Comparison of ENCODE assay signal across 7 cellular contexts in the genomic region with DNA sequence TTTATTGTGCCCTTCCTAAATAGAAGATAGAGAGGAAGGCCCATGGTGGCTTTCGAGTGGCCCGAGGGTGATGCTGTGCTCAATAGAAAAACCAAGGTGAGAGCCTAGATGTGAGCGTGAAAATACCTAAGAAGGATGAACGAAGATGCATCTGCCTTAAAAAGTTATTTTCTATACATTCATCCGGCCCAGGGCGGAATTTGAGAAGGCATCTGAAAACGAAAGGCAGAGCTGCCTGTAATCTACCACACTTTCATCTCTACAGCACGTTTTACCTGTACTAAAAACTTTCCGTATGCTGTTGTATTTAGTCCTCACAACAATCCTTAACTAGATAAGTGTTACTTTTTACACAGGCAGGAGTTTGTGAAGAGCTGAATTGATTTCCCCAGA. TPM values are rescaled to one million over a fixed set of nuclear protein-coding genes. Genes with fewer than 3 reads are reported as not detected.
DNase-seq lines count a peak whose midpoint lies in the region; ATAC-seq, FAIRE-seq and TF ChIP-seq lines count a peak whose summit lies in the region.

No MANE protein-coding gene starts in this region.

- peak overlapping the region; percentile 83 for H3K4me2 ChIP-seq in GM23338

- 8 to 21% (median 10%) methylated on average over 9 of the region's 9 CpGs for WGBS in small intestine, 3 donors

- H3K27me3 ChIP-seq in GM23338 (ENCODE audit: insufficient read depth) (no peaks in the 10 kb centered on the region), RWPE2 (ENCODE audit: insufficient read depth, poor library complexity, severe bottlenecking) (no peaks in the 10 kb centered on the region), small intestine (ENCODE audit: control insufficient read depth in 2 of 2, insufficient read depth in 2 of 2, low read length in 2 of 2) (no peaks in the 10 kb centered on the region)

- H3K27me3 Mint-ChIP-seq in GM23338 (ENCODE audit: insufficient read depth, low read depth, poor library complexity): peaks cover 4% of the 10 kb centered on the region

- no peaks in the 10 kb centered on the region for H3K9me3 Mint-ChIP-seq in GM23338

- DNase-seq in GM23338 (ENCODE audit: low spot score) (peak; percentile 27), RWPE2 (ENCODE audit: low spot score) (no peak), epithelial cell of esophagus (ENCODE audit: low read depth) (no peak), small intestine (peak; percentile 11), DMS114 treated with DMSO at 0.1 percent for 48 hours (lab: John Stamatoyannopoulos, UW; ENCODE audit: unreplicated experiment) (no peak)

- H3K79me2 ChIP-seq in GM23338 (replicated peaks; ENCODE audit: insufficient read depth): peaks cover 35% of the 10 kb centered on the region

- H3K4me3 ChIP-seq in GM23338: peak overlapping the region; percentile 90
- H3K4me3 ChIP-seq in RWPE2 (ENCODE audit: severe bottlenecking): peak overlapping the region; percentile 82
- peak overlapping the region; percentile 82 for H3K4me3 ChIP-seq in epithelial cell of esophagus (ENCODE audit: low read length)
- H3K4me3 ChIP-seq in small intestine (ENCODE audit: low read depth in 1 of 2, low read length in 2 of 2): no peak overlapping the region

- H3K9me3 ChIP-seq in RWPE2 (ENCODE audit: severe bottlenecking) (no peaks in the 10 kb centered on the region), small intestine (ENCODE audit: control insufficient read depth, low read depth) (no peaks in the 10 kb centered on the region)

- no peak for ATAC-seq in GM23338
- ATAC-seq in RWPE2 (ENCODE audit: low read depth): no peak
- ATAC-seq in GM19397 (IDR thresholded peaks at IDR 0.05; ENCODE audit: unreplicated experiment): no peak
- no peak for ATAC-seq in HG02610 (IDR thresholded peaks at IDR 0.05; ENCODE audit: unreplicated experiment)

- H3K4me3 Mint-ChIP-seq in GM23338: peak overlapping the region; percentile 96

- peaks cover 20% of the 10 kb centered on the region; the same call in 1 of the 2 replicates for H3K36me3 ChIP-seq in GM23338 (ENCODE audit: insufficient read depth)
- peaks cover 46% of the 10 kb centered on the region for H3K36me3 ChIP-seq in RWPE2 (ENCODE audit: low read depth)
- peaks cover 0 to 2% of the 10 kb centered on the region in 2 donors for H3K36me3 ChIP-seq in small intestine (ENCODE audit: control insufficient read depth in 2 of 2, insufficient read depth in 2 of 2, low read length in 2 of 2)

- H2AFZ ChIP-seq in GM23338: peak overlapping the region; percentile 81; the same call in 1 of the 2 replicates

- no peaks in the 10 kb centered on the region for H3F3A ChIP-seq in GM23338 (replicated peaks; ENCODE audit: low read depth)

- FAIRE-seq in small intestine (lab: Jason Lieb, UNC): no peak

- H3K4me1 ChIP-seq in GM23338 (ENCODE audit: insufficient read depth): peaks cover 20% of the 10 kb centered on the region
- peaks cover 19% of the 10 kb centered on the region for H3K4me1 ChIP-seq in RWPE2 (ENCODE audit: insufficient read depth, poor library complexity, severe bottlenecking)
- peaks cover 3% of the 10 kb centered on the region in 2 donors for H3K4me1 ChIP-seq in small intestine (ENCODE audit: control insufficient read depth in 2 of 2, insufficient read depth in 1 of 2, low read depth in 1 of 2, low read length in 1 of 2)

- H3K27ac Mint-ChIP-seq in GM23338: peak overlapping the region; percentile 61

- H3K4me1 Mint-ChIP-seq in GM23338: peaks cover 34% of the 10 kb centered on the region

- no peaks in the 10 kb centered on the region; the same call in 1 of the 2 replicates for H4K20me1 ChIP-seq in GM23338 (replicated peaks; ENCODE audit: insufficient read depth)

- H3K9me2 ChIP-seq in GM23338 (ENCODE audit: insufficient read depth): no peaks in the 10 kb centered on the region

- TF ChIP-seq CTCF in GM23338 (conservative IDR thresholded peaks at IDR 0.05; ENCODE audit: low read depth in 2 of 2): no peak
- no peak for TF ChIP-seq CTCF in RWPE2 (IDR thresholded peaks at IDR 0.05; ENCODE audit: poor library complexity, severe bottlenecking)
- no peak for TF ChIP-seq CTCF in epithelial cell of esophagus (IDR thresholded peaks at IDR 0.05; ENCODE audit: insufficient read depth, low read depth, low read length, missing control alignments)

- H3K36me3 Mint-ChIP-seq in GM23338 (ENCODE audit: low read depth): peaks cover 41% of the 10 kb centered on the region

- H3K27ac ChIP-seq in GM23338 (ENCODE audit: low read depth) (peak overlapping the region; percentile 42; the same call in 1 of the 2 replicates), RWPE2 (ENCODE audit: poor library complexity, severe bottlenecking) (peak overlapping the region; percentile 81), small intestine (ENCODE audit: low read depth in 1 of 2, low read length in 1 of 2) (no peak overlapping the region)

TF ChIP-seq in GM23338, 12 proteins besides CTCF, POLR2A, EP300 and RAD21 (continues in another document):
- TF ChIP-seq, protein P1, sequence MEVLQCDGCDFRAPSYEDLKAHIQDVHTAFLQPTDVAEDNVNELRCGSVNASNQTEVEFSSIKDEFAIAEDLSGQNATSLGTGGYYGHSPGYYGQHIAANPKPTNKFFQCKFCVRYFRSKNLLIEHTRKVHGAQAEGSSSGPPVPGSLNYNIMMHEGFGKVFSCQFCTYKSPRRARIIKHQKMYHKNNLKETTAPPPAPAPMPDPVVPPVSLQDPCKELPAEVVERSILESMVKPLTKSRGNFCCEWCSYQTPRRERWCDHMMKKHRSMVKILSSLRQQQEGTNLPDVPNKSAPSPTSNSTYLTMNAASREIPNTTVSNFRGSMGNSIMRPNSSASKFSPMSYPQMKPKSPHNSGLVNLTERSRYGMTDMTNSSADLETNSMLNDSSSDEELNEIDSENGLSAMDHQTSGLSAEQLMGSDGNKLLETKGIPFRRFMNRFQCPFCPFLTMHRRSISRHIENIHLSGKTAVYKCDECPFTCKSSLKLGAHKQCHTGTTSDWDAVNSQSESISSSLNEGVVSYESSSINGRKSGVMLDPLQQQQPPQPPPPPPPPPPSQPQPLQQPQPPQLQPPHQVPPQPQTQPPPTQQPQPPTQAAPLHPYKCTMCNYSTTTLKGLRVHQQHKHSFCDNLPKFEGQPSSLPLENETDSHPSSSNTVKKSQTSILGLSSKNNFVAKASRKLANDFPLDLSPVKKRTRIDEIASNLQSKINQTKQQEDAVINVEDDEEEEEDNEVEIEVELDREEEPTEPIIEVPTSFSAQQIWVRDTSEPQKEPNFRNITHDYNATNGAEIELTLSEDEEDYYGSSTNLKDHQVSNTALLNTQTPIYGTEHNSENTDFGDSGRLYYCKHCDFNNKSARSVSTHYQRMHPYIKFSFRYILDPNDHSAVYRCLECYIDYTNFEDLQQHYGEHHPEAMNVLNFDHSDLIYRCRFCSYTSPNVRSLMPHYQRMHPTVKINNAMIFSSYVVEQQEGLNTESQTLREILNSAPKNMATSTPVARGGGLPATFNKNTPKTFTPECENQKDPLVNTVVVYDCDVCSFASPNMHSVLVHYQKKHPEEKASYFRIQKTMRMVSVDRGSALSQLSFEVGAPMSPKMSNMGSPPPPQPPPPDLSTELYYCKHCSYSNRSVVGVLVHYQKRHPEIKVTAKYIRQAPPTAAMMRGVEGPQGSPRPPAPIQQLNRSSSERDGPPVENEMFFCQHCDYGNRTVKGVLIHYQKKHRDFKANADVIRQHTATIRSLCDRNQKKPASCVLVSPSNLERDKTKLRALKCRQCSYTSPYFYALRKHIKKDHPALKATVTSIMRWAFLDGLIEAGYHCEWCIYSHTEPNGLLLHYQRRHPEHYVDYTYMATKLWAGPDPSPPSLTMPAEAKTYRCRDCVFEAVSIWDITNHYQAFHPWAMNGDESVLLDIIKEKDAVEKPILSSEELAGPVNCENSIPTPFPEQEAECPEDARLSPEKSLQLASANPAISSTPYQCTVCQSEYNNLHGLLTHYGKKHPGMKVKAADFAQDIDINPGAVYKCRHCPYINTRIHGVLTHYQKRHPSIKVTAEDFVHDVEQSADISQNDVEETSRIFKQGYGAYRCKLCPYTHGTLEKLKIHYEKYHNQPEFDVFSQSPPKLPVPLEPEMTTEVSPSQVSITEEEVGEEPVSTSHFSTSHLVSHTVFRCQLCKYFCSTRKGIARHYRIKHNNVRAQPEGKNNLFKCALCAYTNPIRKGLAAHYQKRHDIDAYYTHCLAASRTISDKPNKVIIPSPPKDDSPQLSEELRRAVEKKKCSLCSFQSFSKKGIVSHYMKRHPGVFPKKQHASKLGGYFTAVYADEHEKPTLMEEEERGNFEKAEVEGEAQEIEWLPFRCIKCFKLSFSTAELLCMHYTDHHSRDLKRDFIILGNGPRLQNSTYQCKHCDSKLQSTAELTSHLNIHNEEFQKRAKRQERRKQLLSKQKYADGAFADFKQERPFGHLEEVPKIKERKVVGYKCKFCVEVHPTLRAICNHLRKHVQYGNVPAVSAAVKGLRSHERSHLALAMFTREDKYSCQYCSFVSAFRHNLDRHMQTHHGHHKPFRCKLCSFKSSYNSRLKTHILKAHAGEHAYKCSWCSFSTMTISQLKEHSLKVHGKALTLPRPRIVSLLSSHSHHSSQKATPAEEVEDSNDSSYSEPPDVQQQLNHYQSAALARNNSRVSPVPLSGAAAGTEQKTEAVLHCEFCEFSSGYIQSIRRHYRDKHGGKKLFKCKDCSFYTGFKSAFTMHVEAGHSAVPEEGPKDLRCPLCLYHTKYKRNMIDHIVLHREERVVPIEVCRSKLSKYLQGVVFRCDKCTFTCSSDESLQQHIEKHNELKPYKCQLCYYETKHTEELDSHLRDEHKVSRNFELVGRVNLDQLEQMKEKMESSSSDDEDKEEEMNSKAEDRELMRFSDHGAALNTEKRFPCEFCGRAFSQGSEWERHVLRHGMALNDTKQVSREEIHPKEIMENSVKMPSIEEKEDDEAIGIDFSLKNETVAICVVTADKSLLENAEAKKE (CRISPR knock-in tag; IDR thresholded peaks at IDR 0.05): no peak
- TF ChIP-seq STAT1 (IDR thresholded peaks at IDR 0.05; ENCODE audit: unreplicated experiment): no peak

RNA-seq across cellular contexts. Expression of a gene that starts 1.4 kb away (rescaled TPM):
- 82.5 and 98.2 TPM in 2 replicates for total RNA-seq in GM23338 (2014; rRNA removed; shearing (Covaris generic))
- polyA plus RNA-seq in GM23338 (2016; fragmentation: Nextera tagmentation; extraction: Ambion mirVana) (420 and 428 TPM in 2 replicates), small intestine (10 to 100 TPM; 12.7 to 98.0 (median 20.0) TPM)

Comparison
In these comparisons a context has a peak if more than half of its experiments do, and no peak if none do; other contexts are left out.
1. DNase-seq: peak in GM23338 (single experiment) and small intestine (single experiment); none in RWPE2 (single experiment), epithelial cell of esophagus (single experiment) and DMS114 treated with DMSO at 0.1 percent for 48 hours (single experiment).
2. H3K27ac ChIP-seq: peak in GM23338 (single experiment) and RWPE2 (single experiment); none in small intestine (0 of 2).
3. H3K4me3 ChIP-seq: peak in GM23338 (single experiment), RWPE2 (single experiment) and epithelial cell of esophagus (single experiment); none in small intestine (0 of 2).